27 cellular contexts compared by ENCODE assay signal in genomic region chr9:87659534-87660419, GRCh38.
A peak's percentile ranks its signal among the peaks of the same experiment; 100 is the strongest.
DNase-seq lines count a peak whose midpoint lies in the region; ATAC-seq, FAIRE-seq and TF ChIP-seq lines count a peak whose summit lies in the region.
"Had no signal": no experiment of that assay in that cellular context is flagged by ENCODE, and none has a peak within 500 bp of the region (broad histone marks: within the 10 kb centered on the region; RNA-seq: fewer than 3 reads in every experiment).

No MANE protein-coding gene starts in this region.

- H3K79me1 ChIP-seq in H9 (ENCODE audit: insufficient read depth, low read depth, low read length, poor library complexity, severe bottlenecking), result no peaks in the 10 kb centered on the region

- no peak overlapping the region for H3K4me3 Mint-ChIP-seq in H9
- no peak overlapping the region for H3K4me3 Mint-ChIP-seq in osteocyte (ENCODE audit: unreplicated experiment)

- H3K4me2 ChIP-seq in H9 (ENCODE audit: insufficient read depth, insufficient read length, low read length), result no peak overlapping the region
- no peak overlapping the region for H3K4me2 ChIP-seq in GM12878 (ENCODE audit: control insufficient read depth, insufficient read depth)
- H3K4me2 ChIP-seq: A549 had no signal

- no CpG with 5 or more reads among the region's 47 CpGs for WGBS in H9 (ENCODE audit: extremely low coverage, insufficient read length, low lambda C conversion rate)
- 88% methylated on average over 47 of the region's 47 CpGs for WGBS in GM12878 (ENCODE audit: insufficient coverage, insufficient replicate concordance, low lambda C conversion rate, missing lambda C conversion rate)

- TF ChIP-seq CTCF in H9 (conservative IDR thresholded peaks at IDR 0.05), result no peak
- TF ChIP-seq CTCF in GM12878 (IDR thresholded peaks at IDR 0.05 in 2 of 3, conservative IDR thresholded peaks at IDR 0.05 in 1 of 3; ENCODE audit: control insufficient read depth in 2 of 3, extremely low read depth in 1 of 3, insufficient read depth in 1 of 3, low read depth in 3 of 3, low read length in 3 of 3), result no peak
- no peak for TF ChIP-seq CTCF in osteocyte (IDR thresholded peaks at IDR 0.05)

- H3K27me3 ChIP-seq in H9 (ENCODE audit: insufficient read depth, low read length) (no peaks in the 10 kb centered on the region), GM12878 (replicated peaks in 1 of 2; ENCODE audit: control insufficient read depth in 2 of 2, insufficient read depth in 2 of 2, low read length in 1 of 2) (no peaks in the 10 kb centered on the region)
- H3K27me3 ChIP-seq: MG63, SJSA1 had no signal

- H3K9ac ChIP-seq in H9 (ENCODE audit: extremely low read depth, insufficient read length, low read length), result no peak overlapping the region
- H3K9ac ChIP-seq in GM12878 (ENCODE audit: control insufficient read depth, insufficient read depth, low read length), result no peak overlapping the region

- SMC1A ChIA-PET in GM12878 (lab: Charles Lee; ENCODE audit: uncharacterized antibody, unreplicated experiment), result interaction anchor here (0.6 kb wide), 1 partner anchor 337 kb away, joined by 4 read pairs; no protein-coding TSS in a partner anchor

- H3K9me3 Mint-ChIP-seq in H9 (peaks cover 4 to 7% of the 10 kb centered on the region in 2 experiments; a peak in 4 of 5 replicates), osteocyte (ENCODE audit: unreplicated experiment) (no peaks in the 10 kb centered on the region)

- H2BK15ac ChIP-seq in H9 (ENCODE audit: low read depth, low read length), result no peak overlapping the region

- no peaks in the 10 kb centered on the region for H3K9me3 ChIP-seq in H9 (ENCODE audit: control insufficient read depth, low read depth, low read length)
- H3K9me3 ChIP-seq in GM12878 (replicated peaks; ENCODE audit: control insufficient read depth, insufficient read depth, low read length), result no peaks in the 10 kb centered on the region; the same call in 2 of the 3 replicates
- H3K9me3 ChIP-seq: A549, MG63, SJSA1 had no signal

- H3K4ac ChIP-seq in H9 (ENCODE audit: low read depth, low read length), result no peak overlapping the region

- in situ Hi-C loops in GM12878 (cut with MboI), result loop anchor here (5.0 kb wide), 1 partner anchor 317 kb away; no protein-coding TSS in a partner anchor

- no peak overlapping the region for H2AK5ac ChIP-seq in H9 (ENCODE audit: insufficient read length, low read length)

- no peak for FAIRE-seq in GM12878 (lab: Jason Lieb, UNC)
- FAIRE-seq: A549, GM12892, H54 had no signal

- H3K27ac ChIP-seq in H9 (ENCODE audit: insufficient read length, low read depth, low read length) (no peak overlapping the region), GM12878 (ENCODE audit: control insufficient read depth, insufficient read depth) (no peak overlapping the region)
- H3K27ac ChIP-seq: A549, SJSA1 had no signal

- 0 out of 2 replicates have a peak, but pooled peaks have one; percentile 16 for TF ChIP-seq POLR2A in GM12878 (IDR thresholded peaks at IDR 0.05; ENCODE audit: low read depth, low read length)

- POLR2A ChIA-PET in GM12878 (lab: Charles Lee), result no interaction called here

- H2BK5ac ChIP-seq in H9 (ENCODE audit: insufficient read length, low read length), result no peak overlapping the region

- no peak overlapping the region for H3K23ac ChIP-seq in H9 (ENCODE audit: insufficient read length, low read depth, low read length)

- H2BK12ac ChIP-seq in H9 (ENCODE audit: insufficient read length, low read depth, low read length), result no peak overlapping the region

- H3K18ac ChIP-seq in H9 (ENCODE audit: insufficient read length, low read depth, low read length), result no peak overlapping the region

- no peak overlapping the region for H4K8ac ChIP-seq in H9 (replicated peaks; ENCODE audit: insufficient read length, low read depth, low read length)

- H4K20me1 ChIP-seq in H9 (ENCODE audit: control insufficient read depth, insufficient read depth, insufficient read length) (no peaks in the 10 kb centered on the region), GM12878 (ENCODE audit: control insufficient read depth, insufficient read depth) (no peaks in the 10 kb centered on the region)

- no peak overlapping the region for H4K5ac ChIP-seq in H9 (ENCODE audit: insufficient read length, low read depth, low read length)

- no peak for TF ChIP-seq RAD21 in GM12878 (IDR thresholded peaks at IDR 0.05; ENCODE audit: insufficient read depth, low read depth, low read length)

- H3K4me1 ChIP-seq in H9 (ENCODE audit: insufficient read depth, low read length), result no peaks in the 10 kb centered on the region
- no peaks in the 10 kb centered on the region for H3K4me1 ChIP-seq in GM12878 (ENCODE audit: control insufficient read depth, insufficient read depth, low read length)

- H3K27me3 Mint-ChIP-seq in H9 (ENCODE audit: low read depth), result no peaks in the 10 kb centered on the region
- no peaks in the 10 kb centered on the region for H3K27me3 Mint-ChIP-seq in osteocyte (ENCODE audit: unreplicated experiment)

- H3K56ac ChIP-seq in H9 (ENCODE audit: insufficient read length, low read depth, low read length), result no peak overlapping the region

- peaks cover 3 to 9% of the 10 kb centered on the region in 2 experiments for H3K36me3 ChIP-seq in GM12878 (ENCODE audit: control insufficient read depth in 2 of 2, insufficient read depth in 2 of 2, low read length in 1 of 2)

- CTCF ChIA-PET in GM12878 (lab: Yijun Ruan, JAX), result no interaction called here

- no TSS peak for BruUV-seq in GM12878 (replicated peaks; lab: Mats Ljungman, UMichigan)

- no peak overlapping the region for H4K91ac ChIP-seq in H9 (ENCODE audit: insufficient read length, low read depth, low read length)

- DNase-seq in H9, result peak; percentile 27
- DNase-seq in GM12878 (ENCODE audit: low read depth, low spot score), result no peak
- peak; percentile 46 for DNase-seq in islet precursor cell
- no peak for DNase-seq in osteocyte (ENCODE audit: extremely low spot score, unreplicated experiment)
- no peak for DNase-seq in stimulated activated CD4-positive, alpha-beta T cell treated with anti-CD3 and anti-CD28 coated beads, Interleukin-15, amount 100 ng/mL, for 24 hours
- no peak for DNase-seq in superior temporal gyrus (ENCODE audit: extremely low spot score)
- DNase-seq in NCI-H510A (lab: John Stamatoyannopoulos, UW), result no peak
- DNase-seq: C1 segment of cervical spinal cord; CD4-positive, alpha-beta memory T cell; COR-L47; DMS 273 treated with DMSO at 0.1 percent for 48 hours; DMS79 treated with DMSO at 0.1 percent for 48 hours; GF-D8; KBM-7; MG63; NCI-H1105 treated with DMSO at 0.1 percent for 48 hours; NCI-H146; NCI-H1930; NCI-H2107; NCI-H524 treated with DMSO at 0.1 percent for 48 hours; NCI-H774; Right ventricle myocardium superior; RPMI8226 had no signal

- no peak overlapping the region for H2BK120ac ChIP-seq in H9 (ENCODE audit: low read depth, low read length, poor library complexity, severe bottlenecking)

- H3K36me3 Mint-ChIP-seq in H9 (ENCODE audit: insufficient read depth in 1 of 3, low read depth in 3 of 3) (peaks cover 61 to 74% (median 67%) of the 10 kb centered on the region in 3 experiments), osteocyte (ENCODE audit: unreplicated experiment) (peaks cover 56% of the 10 kb centered on the region)
- H3K36me3 Mint-ChIP-seq: CD4-positive, alpha-beta memory T cell had no signal

- intact Hi-C loops in GM12878 (cut with micrococcal nuclease; ENCODE audit: unreplicated experiment), result loop anchor here (5.0 kb wide), 1 partner anchor 157 kb away; no protein-coding TSS in a partner anchor

- H3K4me3 ChIP-seq in GM12878, result no peak overlapping the region
- H3K4me3 ChIP-seq: A549, MG63, SJSA1 had no signal

- RAD21 ChIA-PET in GM12878 (lab: Charles Lee; ENCODE audit: unreplicated experiment), result no interaction called here

- H3K4me1 Mint-ChIP-seq in H9, result peaks cover 26 to 31% of the 10 kb centered on the region in 2 experiments
- peaks cover 58% of the 10 kb centered on the region for H3K4me1 Mint-ChIP-seq in osteocyte (ENCODE audit: unreplicated experiment)

- no peaks in the 10 kb centered on the region for H3K23me2 ChIP-seq in H9 (ENCODE audit: insufficient read length, low read depth, low read length, poor library complexity, severe bottlenecking)

- H2AFZ ChIP-seq in H9 (ENCODE audit: low read length) (no peak overlapping the region), GM12878 (ENCODE audit: control insufficient read depth, low read depth, low read length) (no peak overlapping the region)

- H3K79me2 ChIP-seq in H9 (ENCODE audit: insufficient read depth, low read length) (no peaks in the 10 kb centered on the region), GM12878 (ENCODE audit: control insufficient read depth, insufficient read depth, low read length) (no peaks in the 10 kb centered on the region)

- H2BK20ac ChIP-seq in H9 (ENCODE audit: low read depth, low read length, poor library complexity, severe bottlenecking), result no peak overlapping the region

- TF ChIP-seq EP300 in GM12878 (IDR thresholded peaks at IDR 0.05; ENCODE audit: borderline replicate concordance in 1 of 2, control insufficient read depth in 1 of 2, low read depth in 2 of 2, low read length in 2 of 2), result no peak

- peak overlapping the region in 2 of 3 experiments; percentile 53 to 78; a peak in 2 of 7 replicates for H3K27ac Mint-ChIP-seq in H9
- H3K27ac Mint-ChIP-seq in osteocyte (ENCODE audit: unreplicated experiment), result peak overlapping the region; percentile 23
- H3K27ac Mint-ChIP-seq: CD4-positive, alpha-beta memory T cell had no signal

- no peak for ATAC-seq in GM12878
- ATAC-seq: A549 had no signal

- H3K14ac ChIP-seq in H9 (ENCODE audit: insufficient read depth, low read length), result no peak overlapping the region; the same call in 1 of the 2 replicates

- H3T11ph ChIP-seq in H9 (ENCODE audit: low read length), result no peak overlapping the region

TF ChIP-seq in GM12878, 131 proteins besides CTCF, POLR2A, EP300 and RAD21:
- no peak for TF ChIP-seq RCOR1 (conservative IDR thresholded peaks at IDR 0.05; ENCODE audit: low read depth, low read length)
- no peak for TF ChIP-seq YBX1 (IDR thresholded peaks at IDR 0.05)
- no peak for TF ChIP-seq CBX3 (IDR thresholded peaks at IDR 0.05; ENCODE audit: borderline replicate concordance, low read depth)
- TF ChIP-seq POLR2AphosphoS2 (IDR thresholded peaks at IDR 0.05; ENCODE audit: low read depth, low read length), result no peak
- TF ChIP-seq JUNB (IDR thresholded peaks at IDR 0.05), result no peak
- TF ChIP-seq SP1 (IDR thresholded peaks at IDR 0.05; ENCODE audit: low read depth, low read length), result no peak
- no peak for TF ChIP-seq BHLHE40 (IDR thresholded peaks at IDR 0.05; ENCODE audit: borderline replicate concordance in 1 of 2, low read depth in 2 of 2, low read length in 1 of 2)

Comparison
In these comparisons a context has a peak if more than half of its experiments do, and no peak if none do; other contexts are left out.
1. DNase-seq: peak in H9 (single experiment) and islet precursor cell (single experiment); none in GM12878 (single experiment), osteocyte (single experiment), stimulated activated CD4-positive, alpha-beta T cell treated with anti-CD3 and anti-CD28 coated beads, Interleukin-15, amount 100 ng/mL, for 24 hours (single experiment), superior temporal gyrus (single experiment) and NCI-H510A (single experiment).